In the genomic region with DNA sequence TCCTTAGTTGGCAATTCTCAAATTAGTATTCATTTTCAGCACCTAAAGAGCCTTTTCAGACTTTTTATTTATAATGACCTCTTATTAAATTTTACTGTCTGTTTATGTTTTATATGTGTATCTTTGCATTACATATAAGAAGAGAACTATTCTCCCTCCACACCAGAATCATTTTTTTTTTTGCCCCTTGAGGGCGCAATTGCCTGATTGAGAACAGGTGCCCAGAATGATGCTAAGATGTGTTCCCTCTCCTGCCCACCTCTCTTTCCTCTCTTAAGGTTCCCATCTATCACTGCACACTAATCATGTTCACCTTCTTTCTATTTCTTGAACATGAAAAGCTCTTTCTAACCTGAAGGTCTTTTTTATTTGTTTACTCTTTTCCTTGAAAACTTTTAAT, we compare ENCODE assay signal across 10 cellular contexts. TPM values are rescaled to one million over a fixed set of nuclear protein-coding genes. Genes with fewer than 3 reads are reported as not detected.
DNase-seq lines count a peak whose midpoint lies in the region; ATAC-seq and TF ChIP-seq lines count a peak whose summit lies in the region.
"Had no signal": no experiment of that assay in that cellular context is flagged by ENCODE, and none has a peak within 500 bp of the region (broad histone marks: within the 10 kb centered on the region; RNA-seq: fewer than 3 reads in every experiment).

No MANE protein-coding gene starts in this region.

- intact Hi-C loops in cardiac septum (cut with DNase I): loop anchor here (10.0 kb wide), 1 partner anchor 671 kb away; no protein-coding TSS in a partner anchor

- TF ChIP-seq CTCF in retinal pigment epithelial cell (conservative IDR thresholded peaks at IDR 0.05; ENCODE audit: low read depth, low read length): peak; percentile 47

- ATAC-seq in HG03280 (IDR thresholded peaks at IDR 0.05; ENCODE audit: unreplicated experiment): peak; percentile 71

- DNase-seq in NCI-H345 (lab: John Stamatoyannopoulos, UW) (peak; percentile 0), NCI-H345 treated with DMSO at 0.1 percent for 48 hours (lab: John Stamatoyannopoulos, UW; ENCODE audit: unreplicated experiment) (no peak), SKM-1 (lab: John Stamatoyannopoulos, UW; ENCODE audit: unreplicated experiment) (peak; percentile 8), retinal pigment epithelial cell (ENCODE audit: low read depth) (no peak), cardiac septum (ENCODE audit: low spot score) (no peak), ureter (ENCODE audit: low spot score) (no peak)
- DNase-seq in activated T-cell treated with anti-CD3 and anti-CD28 coated beads, Interleukin-2, amount 50 U/mL, for 1 hour: no peak
- DNase-seq: activated naive CD4-positive, alpha-beta T cell treated with anti-CD3 and anti-CD28 coated beads, Interleukin-2, amount 50 U/mL, for 16 hours had no signal

- no peak overlapping the region for H3K4me3 ChIP-seq in retinal pigment epithelial cell (ENCODE audit: low read length)
- H3K4me3 ChIP-seq: BLaER1 treated with 17β-estradiol and CSF1 and Interleukin-3, amounts not matched to agents 10 nM and 100 nM had no signal

RNA-seq across cellular contexts. Expression of a gene that starts 44.2 kb away (rescaled TPM):
- total RNA-seq in cardiac septum (not detected), ureter (not detected)

RNA-seq across cellular contexts. Expression of a gene that starts 44.9 kb away (rescaled TPM):
- total RNA-seq in cardiac septum (not detected), ureter (not detected)

Comparison
In these comparisons a context has a peak if more than half of its experiments do, and no peak if none do; other contexts are left out.
1. DNase-seq: peak in NCI-H345 (single experiment) and SKM-1 (single experiment); none in NCI-H345 treated with DMSO at 0.1 percent for 48 hours (single experiment), retinal pigment epithelial cell (single experiment), cardiac septum (single experiment), activated T-cell treated with anti-CD3 and anti-CD28 coated beads, Interleukin-2, amount 50 U/mL, for 1 hour (single experiment) and ureter (single experiment).